9 cellular contexts compared by ENCODE assay signal in genomic region chrX:84046403-84046984, GRCh38.
DNase-seq lines count a peak whose midpoint lies in the region; ATAC-seq, FAIRE-seq and TF ChIP-seq lines count a peak whose summit lies in the region.
"Had no signal": no experiment of that assay in that cellular context is flagged by ENCODE, and none has a peak within 500 bp of the region (broad histone marks: within the 10 kb centered on the region; RNA-seq: fewer than 3 reads in every experiment).

No MANE protein-coding gene starts in this region.

- intact Hi-C loops in CD14-positive monocyte (cut with micrococcal nuclease) = no loop called here
- intact Hi-C loops in activated CD8-positive, alpha-beta T cell treated with anti-CD3 and anti-CD28 coated beads for 36 hours (cut with micrococcal nuclease) = no loop called here

- H3K27ac ChIP-seq in keratinocyte (ENCODE audit: control insufficient read depth, insufficient read depth, low read length) = no peak overlapping the region

- CTCF ChIA-PET in activated CD8-positive, alpha-beta T cell treated with anti-CD3 and anti-CD28 coated beads for 36 hours (lab: Charles Lee) = interaction anchor here (1.0 to 1.2 kb wide), 2 partner anchors 11 to 21 kb away, joined by 3 read pairs; no protein-coding TSS in a partner anchor

- H2AFZ ChIP-seq in keratinocyte (ENCODE audit: control insufficient read depth, low read length) = no peak overlapping the region

- H3K4me2 ChIP-seq in keratinocyte (ENCODE audit: control insufficient read depth, extremely low read depth, insufficient read depth, low read depth, low read length) = no peak overlapping the region

- no peak overlapping the region for H3K9ac ChIP-seq in keratinocyte (ENCODE audit: control insufficient read depth, extremely low read depth, insufficient read depth, low read length)

- H3K9me1 ChIP-seq in keratinocyte (ENCODE audit: control insufficient read depth, extremely low read depth, insufficient read depth, low read length) = no peaks in the 10 kb centered on the region

- no peaks in the 10 kb centered on the region for H3K4me1 ChIP-seq in keratinocyte (ENCODE audit: control insufficient read depth, extremely low read depth, insufficient read depth, low read length)

- H3K27me3 ChIP-seq in keratinocyte (ENCODE audit: control insufficient read depth, extremely low read depth, insufficient read depth, low read length) = no peaks in the 10 kb centered on the region

- TF ChIP-seq CTCF in CD14-positive monocyte (IDR thresholded peaks at IDR 0.05) = peak; percentile 67
- peak; percentile 55 for TF ChIP-seq CTCF in activated CD8-positive, alpha-beta T cell treated with anti-CD3 and anti-CD28 coated beads for 36 hours (IDR thresholded peaks at IDR 0.05)
- TF ChIP-seq CTCF in keratinocyte (optimal IDR thresholded peaks at IDR 0.05 in 1 of 3, IDR thresholded peaks at IDR 0.05 in 1 of 3, conservative IDR thresholded peaks at IDR 0.05 in 1 of 3; ENCODE audit: extremely low read depth in 1 of 3, insufficient read depth in 2 of 3, low read length in 3 of 3) = peak; percentile 77 to 83 (median 80)

- H3K4me3 ChIP-seq in keratinocyte (ENCODE audit: control insufficient read depth in 2 of 3, extremely low read depth in 1 of 3, insufficient read depth in 2 of 3, low read depth in 1 of 3, low read length in 3 of 3) = no peak overlapping the region

- peaks cover 0 to 1% (median 0%) of the 10 kb centered on the region in 7 donors for H3K9me3 Mint-ChIP-seq in CD14-positive monocyte
- H3K9me3 Mint-ChIP-seq in activated CD8-positive, alpha-beta T cell treated with anti-CD3 and anti-CD28 coated beads for 36 hours = no peaks in the 10 kb centered on the region

- peak; percentile 89 for ATAC-seq in GM18505 (IDR thresholded peaks at IDR 0.05; ENCODE audit: unreplicated experiment)
- ATAC-seq in HG02840 (IDR thresholded peaks at IDR 0.05; ENCODE audit: low FRiP score, unreplicated experiment) = peak; percentile 73
- no peak for ATAC-seq in activated CD8-positive, alpha-beta T cell treated with anti-CD3 and anti-CD28 coated beads for 36 hours
- ATAC-seq in activated CD4-positive, CD25-positive, alpha-beta regulatory T cell treated with anti-CD3 and anti-CD28 coated beads, Interleukin-2, amount 50 U/mL, for 24 hours = no peak
- ATAC-seq: naive thymus-derived CD8-positive, alpha-beta T cell had no signal

- no peak for TF ChIP-seq POLR2A in GM18505 (IDR thresholded peaks at IDR 0.05; ENCODE audit: borderline replicate concordance, extremely low read depth, insufficient read depth, insufficient read length)

- FAIRE-seq in keratinocyte (lab: Jason Lieb, UNC) = peak; percentile 66

- H3K4me3 Mint-ChIP-seq in CD14-positive monocyte = peak overlapping the region in 1 of 2 donors; percentile 62
- no peak overlapping the region for H3K4me3 Mint-ChIP-seq in activated CD8-positive, alpha-beta T cell treated with anti-CD3 and anti-CD28 coated beads for 36 hours
- H3K4me3 Mint-ChIP-seq: naive thymus-derived CD8-positive, alpha-beta T cell had no signal

- dilution Hi-C loops in keratinocyte (cut with MboI; ENCODE audit: extremely low pct_ligation_motif_present, low sequenced_read_pairs) = no loop called here

- H3K4me1 Mint-ChIP-seq in CD14-positive monocyte = no peaks in the 10 kb centered on the region
- no peaks in the 10 kb centered on the region for H3K4me1 Mint-ChIP-seq in activated CD8-positive, alpha-beta T cell treated with anti-CD3 and anti-CD28 coated beads for 36 hours (ENCODE audit: low read depth)
- H3K4me1 Mint-ChIP-seq: naive thymus-derived CD8-positive, alpha-beta T cell had no signal

- POLR2A ChIA-PET in activated CD8-positive, alpha-beta T cell treated with anti-CD3 and anti-CD28 coated beads for 36 hours (lab: Charles Lee) = no interaction called here

- peaks cover 1 to 3% (median 3%) of the 10 kb centered on the region in 3 donors for H3K27me3 Mint-ChIP-seq in CD14-positive monocyte (ENCODE audit: low read depth in 3 of 3)
- H3K27me3 Mint-ChIP-seq in activated CD8-positive, alpha-beta T cell treated with anti-CD3 and anti-CD28 coated beads for 36 hours = no peaks in the 10 kb centered on the region
- H3K27me3 Mint-ChIP-seq: naive thymus-derived CD8-positive, alpha-beta T cell had no signal

- H3K36me3 Mint-ChIP-seq in CD14-positive monocyte = no peaks in the 10 kb centered on the region
- no peaks in the 10 kb centered on the region for H3K36me3 Mint-ChIP-seq in activated CD8-positive, alpha-beta T cell treated with anti-CD3 and anti-CD28 coated beads for 36 hours (ENCODE audit: low read depth)
- H3K36me3 Mint-ChIP-seq: naive thymus-derived CD8-positive, alpha-beta T cell had no signal

- no peak for DNase-seq in CD14-positive monocyte (ENCODE audit: low spot score)
- peak; percentile 56 for DNase-seq in NCI-H146 treated with DMSO at 0.1 percent for 48 hours (lab: John Stamatoyannopoulos, UW; ENCODE audit: unreplicated experiment)
- DNase-seq in activated CD8-positive, alpha-beta T cell treated with anti-CD3 and anti-CD28 coated beads for 36 hours = peak; percentile 5
- DNase-seq in keratinocyte (ENCODE audit: low read depth, low spot score) = peak; percentile 1
- no peak for DNase-seq in KG1 (lab: John Stamatoyannopoulos, UW)

- no peak overlapping the region for H3K27ac Mint-ChIP-seq in CD14-positive monocyte
- no peak overlapping the region for H3K27ac Mint-ChIP-seq in activated CD8-positive, alpha-beta T cell treated with anti-CD3 and anti-CD28 coated beads for 36 hours

- H3K79me2 ChIP-seq in keratinocyte (ENCODE audit: control insufficient read depth, insufficient read depth, low read length) = no peaks in the 10 kb centered on the region

- H3K36me3 ChIP-seq in keratinocyte (ENCODE audit: control insufficient read depth in 2 of 2, extremely low read depth in 1 of 2, insufficient read depth in 2 of 2, low read length in 2 of 2) = no peaks in the 10 kb centered on the region

- no peaks in the 10 kb centered on the region for H4K20me1 ChIP-seq in keratinocyte (ENCODE audit: control insufficient read depth, extremely low read depth, insufficient read depth, low read length)

- H3K9me3 ChIP-seq in keratinocyte (ENCODE audit: control insufficient read depth, low read depth, low read length) = no peaks in the 10 kb centered on the region

Comparison
In these comparisons a context has a peak if more than half of its experiments do, and no peak if none do; other contexts are left out.
1. DNase-seq: peak in NCI-H146 treated with DMSO at 0.1 percent for 48 hours (single experiment), activated CD8-positive, alpha-beta T cell treated with anti-CD3 and anti-CD28 coated beads for 36 hours (single experiment) and keratinocyte (single experiment); none in CD14-positive monocyte (single experiment) and KG1 (single experiment).
2. ATAC-seq: peak in GM18505 (single experiment) and HG02840 (single experiment); none in activated CD8-positive, alpha-beta T cell treated with anti-CD3 and anti-CD28 coated beads for 36 hours (single experiment) and activated CD4-positive, CD25-positive, alpha-beta regulatory T cell treated with anti-CD3 and anti-CD28 coated beads, Interleukin-2, amount 50 U/mL, for 24 hours (0 of 2).
3. Peak in every context shown above with its lines, with median percentiles within 50 percentile points of each other: CTCF ChIP-seq.